Comparison of ENCODE assay signal across 21 cellular contexts in genomic region chr3:109178701-109179100, GRCh38. TPM values are rescaled to one million over a fixed set of nuclear protein-coding genes. Genes with fewer than 3 reads are reported as not detected.
DNase-seq lines count a peak whose midpoint lies in the region; ATAC-seq, FAIRE-seq and TF ChIP-seq lines count a peak whose summit lies in the region.
"Had no signal": no experiment of that assay in that cellular context is flagged by ENCODE, and none has a peak within 500 bp of the region (broad histone marks: within the 10 kb centered on the region; RNA-seq: fewer than 3 reads in every experiment).

No MANE protein-coding gene starts in this region.

- peak; percentile 8 for DNase-seq in Ammon's horn (ENCODE audit: low spot score)
- peak; percentile 32 to 80 for DNase-seq in NCI-H2081 (lab: John Stamatoyannopoulos, UW)
- DNase-seq in nephron progenitor cell: no peak
- DNase-seq in HepG2 (ENCODE audit: low spot score): no peak
- DNase-seq in activated effector memory CD4-positive, alpha-beta T cell treated with anti-CD3 and anti-CD28 coated beads, Interleukin-2, amount 50 U/mL, for 16 hours: no peak
- no peak for DNase-seq in stimulated activated effector memory CD8-positive, alpha-beta T cell treated with anti-CD3 and anti-CD28 coated beads, Interleukin-12 subunit alpha, Interleukin-12 subunit beta, amount 100 ng/mL, for 72 hours (ENCODE audit: low spot score in 2 of 2)
- DNase-seq: 8988T; CD4-positive, alpha-beta memory T cell; GF-D8; GOT3; NCI-H1436; NCI-H2029 treated with DMSO at 0.1 percent for 48 hours; NCI-H510A treated with DMSO at 0.1 percent for 48 hours; SHP77; SK-N-SH had no signal

- no peak overlapping the region for H3K4me2 ChIP-seq in HepG2 (ENCODE audit: low read depth, low read length)
- H3K4me2 ChIP-seq: SK-N-SH had no signal

- no peak overlapping the region for H3K4me3 Mint-ChIP-seq in nephron progenitor cell
- no peak overlapping the region for H3K4me3 Mint-ChIP-seq in stimulated activated effector memory CD8-positive, alpha-beta T cell treated with anti-CD3 and anti-CD28 coated beads, Interleukin-12 subunit alpha, Interleukin-12 subunit beta, amount 100 ng/mL, for 72 hours
- H3K4me3 Mint-ChIP-seq: CD4-positive, alpha-beta memory T cell had no signal

- H3K27ac Mint-ChIP-seq in nephron progenitor cell: peak overlapping the region; percentile 83
- no peak overlapping the region for H3K27ac Mint-ChIP-seq in stimulated activated effector memory CD8-positive, alpha-beta T cell treated with anti-CD3 and anti-CD28 coated beads, Interleukin-12 subunit alpha, Interleukin-12 subunit beta, amount 100 ng/mL, for 72 hours

- no peak for FAIRE-seq in HepG2 (lab: Jason Lieb, UNC)
- FAIRE-seq: GM12891, GM18507, K562 had no signal

- peaks cover 3% of the 10 kb centered on the region for H3K4me1 ChIP-seq in ectodermal cell (ENCODE audit: control insufficient read depth, insufficient read depth, low read length)
- H3K4me1 ChIP-seq in HepG2 (ENCODE audit: insufficient read depth, low read length): no peaks in the 10 kb centered on the region

- POLR2A ChIA-PET in HepG2 (lab: Yijun Ruan, JAX): no interaction called here

- H3K36me3 ChIP-seq in ectodermal cell (ENCODE audit: control insufficient read depth, insufficient read depth, low read length): no peaks in the 10 kb centered on the region
- H3K36me3 ChIP-seq in HepG2 (replicated peaks in 1 of 2; ENCODE audit: control insufficient read depth in 1 of 2, insufficient read depth in 2 of 2, low read length in 2 of 2): no peaks in the 10 kb centered on the region

- no peak overlapping the region for H2AFZ ChIP-seq in HepG2 (ENCODE audit: low read length)

- no peaks in the 10 kb centered on the region for H3K27me3 Mint-ChIP-seq in nephron progenitor cell (ENCODE audit: low read depth, poor library complexity)

- BruUV-seq in HepG2 (replicated peaks; lab: Mats Ljungman, UMichigan): no TSS peak

- H3K4me1 Mint-ChIP-seq in nephron progenitor cell: peaks cover 39% of the 10 kb centered on the region
- no peaks in the 10 kb centered on the region for H3K4me1 Mint-ChIP-seq in stimulated activated effector memory CD8-positive, alpha-beta T cell treated with anti-CD3 and anti-CD28 coated beads, Interleukin-12 subunit alpha, Interleukin-12 subunit beta, amount 100 ng/mL, for 72 hours
- H3K4me1 Mint-ChIP-seq: CD4-positive, alpha-beta memory T cell had no signal

- H3K27ac ChIP-seq in ectodermal cell (ENCODE audit: insufficient read depth, low read depth, low read length, poor library complexity, severe bottlenecking) (peak overlapping the region; percentile 26), HepG2 (ENCODE audit: extremely low read length, insufficient read depth, low read length) (no peak overlapping the region)

- H3K79me2 ChIP-seq in HepG2 (ENCODE audit: insufficient read depth, low read length): no peaks in the 10 kb centered on the region

- no peaks in the 10 kb centered on the region for H3K9me3 Mint-ChIP-seq in nephron progenitor cell
- peaks cover 3% of the 10 kb centered on the region for H3K9me3 Mint-ChIP-seq in stimulated activated effector memory CD8-positive, alpha-beta T cell treated with anti-CD3 and anti-CD28 coated beads, Interleukin-12 subunit alpha, Interleukin-12 subunit beta, amount 100 ng/mL, for 72 hours

- CTCF ChIA-PET in HepG2 (lab: Yijun Ruan, JAX; ENCODE audit: low intra/inter-chr PET ratio, low total read pairs): no interaction called here

- H3K9me3 ChIP-seq in ectodermal cell (ENCODE audit: control insufficient read depth, low read length): no peaks in the 10 kb centered on the region
- H3K9me3 ChIP-seq in HepG2 (ENCODE audit: low read length): no peaks in the 10 kb centered on the region
- H3K9me3 ChIP-seq: SK-N-SH had no signal

- H3K36me3 Mint-ChIP-seq in nephron progenitor cell (ENCODE audit: low read depth): no peaks in the 10 kb centered on the region
- no peaks in the 10 kb centered on the region for H3K36me3 Mint-ChIP-seq in stimulated activated effector memory CD8-positive, alpha-beta T cell treated with anti-CD3 and anti-CD28 coated beads, Interleukin-12 subunit alpha, Interleukin-12 subunit beta, amount 100 ng/mL, for 72 hours
- H3K36me3 Mint-ChIP-seq: CD4-positive, alpha-beta memory T cell had no signal

- 100% methylated on average over 1 of the region's 1 CpG; no CpG with 5 or more reads in 1 of the 2 experiments for WGBS in ectodermal cell, 2 experiments
- WGBS in HepG2 (ENCODE audit: low lambda C conversion rate): 6% methylated on average over 1 of the region's 1 CpG

- intact Hi-C loops in HepG2 (cut with micrococcal nuclease; ENCODE audit: unreplicated experiment): no loop called here

- no peaks in the 10 kb centered on the region for H3K27me3 ChIP-seq in ectodermal cell (ENCODE audit: control insufficient read depth, insufficient read depth, low read length, poor library complexity, severe bottlenecking)
- H3K27me3 ChIP-seq in HepG2 (ENCODE audit: control insufficient read depth in 1 of 2, insufficient read depth in 2 of 2, low read length in 2 of 2): no peaks in the 10 kb centered on the region

- TF ChIP-seq RAD21 in HepG2 (CRISPR knock-in tag; IDR thresholded peaks at IDR 0.05): no peak

- H3K9ac ChIP-seq in HepG2 (ENCODE audit: insufficient read depth, low read depth, low read length): no peak overlapping the region
- H3K9ac ChIP-seq: SK-N-SH had no signal

- TF ChIP-seq POLR2A in HepG2 (IDR thresholded peaks at IDR 0.05; ENCODE audit: insufficient read depth in 1 of 2, low read depth in 2 of 2, low read length in 2 of 2): no peak

- no peak overlapping the region for H3K4me3 ChIP-seq in ectodermal cell (ENCODE audit: insufficient read depth, low read depth, low read length)
- H3K4me3 ChIP-seq in HepG2 (replicated peaks in 1 of 3; ENCODE audit: insufficient read depth in 1 of 3, low read depth in 2 of 3, low read length in 3 of 3): no peak overlapping the region
- H3K4me3 ChIP-seq: K562 had no signal

- TF ChIP-seq EP300 in HepG2 (IDR thresholded peaks at IDR 0.05; ENCODE audit: low read depth in 2 of 2, low read length in 2 of 2) (no peak), HepG2 (CRISPR knock-in tag; IDR thresholded peaks at IDR 0.05; ENCODE audit: borderline replicate concordance) (no peak)

- TF ChIP-seq CTCF in nephron progenitor cell (IDR thresholded peaks at IDR 0.05) (no peak), HepG2 (CRISPR knock-in tag; IDR thresholded peaks at IDR 0.05) (no peak)

- in situ Hi-C loops in HepG2 (cut with HindIII; ENCODE audit: extremely low pct_ligation_motif_present, low pct_unique_long_range_greater_than_20kb): no loop called here

- H4K20me1 ChIP-seq in HepG2 (ENCODE audit: insufficient read depth, low read length): no peaks in the 10 kb centered on the region

- ATAC-seq in HepG2 (no peak), GM21723 (IDR thresholded peaks at IDR 0.05; ENCODE audit: unreplicated experiment) (no peak)
- no peak for ATAC-seq in stimulated activated effector memory CD8-positive, alpha-beta T cell treated with anti-CD3 and anti-CD28 coated beads, Interleukin-12 subunit alpha, Interleukin-12 subunit beta, amount 100 ng/mL, for 72 hours
- ATAC-seq: K562 had no signal

TF ChIP-seq in HepG2, 621 proteins besides CTCF, POLR2A, EP300 and RAD21 (continues in another document):
- no peak for TF ChIP-seq NCOR1 (IDR thresholded peaks at IDR 0.05; ENCODE audit: borderline replicate concordance, low read length)

RNA-seq across cellular contexts. Expression of gene C3orf85, which starts 42.2 kb away (rescaled TPM):
- not detected for polyA plus RNA-seq in ectodermal cell (2013, experiment 1 of 4)
- polyA plus RNA-seq in ectodermal cell (2013, experiment 2 of 4): not detected
- not detected for polyA plus RNA-seq in ectodermal cell (2013, experiment 3 of 4)
- not detected for polyA plus RNA-seq in ectodermal cell (2013, experiment 4 of 4)
- total RNA-seq in HepG2 (2016; rRNA removed; fragmentation: Illumina TruSeq; extraction: Trizol): not detected in 2 replicates
- total RNA-seq in HepG2 (2016; cell fraction: cytosol; rRNA removed; fragmentation: Illumina TruSeq; extraction: Trizol; ENCODE audit: low read depth): not detected in 2 replicates
- not detected in 2 replicates for total RNA-seq in HepG2 (2016; cell fraction: insoluble cytoplasmic fraction; rRNA removed; fragmentation: Illumina TruSeq; extraction: Trizol)
- not detected in 2 replicates for total RNA-seq in HepG2 (2016; cell fraction: membrane; rRNA removed; fragmentation: Illumina TruSeq; extraction: Trizol)
- not detected in 2 replicates for total RNA-seq in HepG2 (2016; cell fraction: nucleus; rRNA removed; fragmentation: Illumina TruSeq; extraction: Trizol)
- polyA plus RNA-seq in HepG2 (2011; rRNA removed): not detected in 2 replicates
- not detected in 2 replicates for polyA plus RNA-seq in HepG2 (2011; cell fraction: cytosol; rRNA removed)
- polyA plus RNA-seq in HepG2 (2011; cell fraction: nucleus; rRNA removed): not detected in 2 replicates
- not detected in 2 replicates for polyA plus RNA-seq in HepG2 (2012)
- polyA plus RNA-seq in HepG2 (2016; cell fraction: cytosol; fragmentation: Illumina TruSeq; extraction: Trizol; ENCODE audit: low read depth): not detected in 2 replicates
- not detected in 2 replicates for polyA plus RNA-seq in HepG2 (2016; cell fraction: insoluble cytoplasmic fraction; fragmentation: Illumina TruSeq; extraction: Trizol; ENCODE audit: low read depth)
- not detected in 2 replicates for polyA plus RNA-seq in HepG2 (2016; cell fraction: membrane; fragmentation: Illumina TruSeq; extraction: Trizol; ENCODE audit: low read depth)
- polyA plus RNA-seq in HepG2 (2016; cell fraction: nucleus; fragmentation: Illumina TruSeq; extraction: Trizol; ENCODE audit: insufficient read depth, low read depth): not detected in 2 replicates
- polyA minus RNA-seq in HepG2 (2011; rRNA and poly(A)+ RNA removed; ENCODE audit: low replicate concordance): not detected in 2 replicates
- polyA minus RNA-seq in HepG2 (2011; cell fraction: cytosol; rRNA and poly(A)+ RNA removed): not detected in 2 replicates
- polyA minus RNA-seq in HepG2 (2011; cell fraction: nucleus; rRNA and poly(A)+ RNA removed): not detected in 2 replicates
- total RNA-seq: CD4-positive, alpha-beta memory T cell; K562 had no signal
- polyA plus RNA-seq: BJ; CD4-positive, alpha-beta memory T cell; K562; SK-N-SH had no signal

Comparison
In these comparisons a context has a peak if more than half of its experiments do, and no peak if none do; other contexts are left out.
1. DNase-seq: peak in Ammon's horn (single experiment) and NCI-H2081 (2 of 2); none in nephron progenitor cell (single experiment), HepG2 (single experiment), activated effector memory CD4-positive, alpha-beta T cell treated with anti-CD3 and anti-CD28 coated beads, Interleukin-2, amount 50 U/mL, for 16 hours (single experiment) and stimulated activated effector memory CD8-positive, alpha-beta T cell treated with anti-CD3 and anti-CD28 coated beads, Interleukin-12 subunit alpha, Interleukin-12 subunit beta, amount 100 ng/mL, for 72 hours (0 of 2).